Comparison of ENCODE assay signal across 10 cellular contexts in genomic region chr17:47257651-47258339, GRCh38. TPM values are rescaled to one million over a fixed set of nuclear protein-coding genes. Genes with fewer than 3 reads are reported as not detected.
DNase-seq lines count a peak whose midpoint lies in the region; ATAC-seq, FAIRE-seq and TF ChIP-seq lines count a peak whose summit lies in the region.
"Had no signal": no experiment of that assay in that cellular context is flagged by ENCODE, and none has a peak within 500 bp of the region (broad histone marks: within the 10 kb centered on the region; RNA-seq: fewer than 3 reads in every experiment).

No MANE protein-coding gene starts in this region.

- POLR2A ChIA-PET in AG04449 (lab: Yijun Ruan, JAX): interaction anchor here (0.7 to 1.2 kb wide), 3 partner anchors 9 to 23 kb away, joined by 3 to 4 read pairs (median 3); no protein-coding TSS in a partner anchor

- H3K36me3 Mint-ChIP-seq in activated T-helper 17 cell treated with anti-CD3 and anti-CD28 coated beads, Interleukin-2, amount 50 U/mL, for 72 hours (ENCODE audit: low read depth): no peaks in the 10 kb centered on the region

- H3K4me1 Mint-ChIP-seq in activated T-helper 17 cell treated with anti-CD3 and anti-CD28 coated beads, Interleukin-2, amount 50 U/mL, for 72 hours: peaks cover 9% of the 10 kb centered on the region

- no peaks in the 10 kb centered on the region for H3K9me3 Mint-ChIP-seq in activated T-helper 17 cell treated with anti-CD3 and anti-CD28 coated beads, Interleukin-2, amount 50 U/mL, for 72 hours

- CTCF ChIA-PET in AG04449 (lab: Yijun Ruan, JAX): interaction anchor here (1.2 to 1.7 kb wide), 3 partner anchors 8 to 58 kb away, joined by 3 to 6 read pairs (median 3); no protein-coding TSS in a partner anchor

- peak; percentile 86 for FAIRE-seq in HTR-8/SVneo (lab: Jason Lieb, UNC)

- H3K27me3 Mint-ChIP-seq in activated T-helper 17 cell treated with anti-CD3 and anti-CD28 coated beads, Interleukin-2, amount 50 U/mL, for 72 hours: peaks cover 39% of the 10 kb centered on the region

- no peak for TF ChIP-seq CTCF in AG04449 (IDR thresholded peaks at IDR 0.05; ENCODE audit: insufficient read depth, low read length, missing control alignments)
- TF ChIP-seq CTCF in GM20000 (IDR thresholded peaks at IDR 0.05; ENCODE audit: extremely low read depth, missing control alignments): no peak

- ATAC-seq in activated T-helper 17 cell treated with anti-CD3 and anti-CD28 coated beads, Interleukin-2, amount 50 U/mL, for 72 hours (replicated peaks): no peak

- no peak for DNase-seq in AG04449 (ENCODE audit: low read depth, low spot score)
- DNase-seq in HTR-8/SVneo (ENCODE audit: insufficient read length, low spot score): peak; percentile 83
- peak; percentile 17 for DNase-seq in amniotic stem cell (lab: John Stamatoyannopoulos, UW)
- peak; percentile 98 for DNase-seq in kidney glomerular epithelial cell (lab: John Stamatoyannopoulos, UW)
- DNase-seq in GM20000 (ENCODE audit: low spot score): no peak
- no peak for DNase-seq in HuH-7 (ENCODE audit: low spot score)
- DNase-seq in SK-N-DZ (ENCODE audit: low spot score): no peak
- DNase-seq: colonic mucosa; stimulated activated CD4-positive, alpha-beta T cell treated with anti-CD3 and anti-CD28 coated beads, Interleukin-1b, Interleukin-23, amount 100 ng/mL, for 48 hours had no signal

- no peak overlapping the region for H3K27ac Mint-ChIP-seq in activated T-helper 17 cell treated with anti-CD3 and anti-CD28 coated beads, Interleukin-2, amount 50 U/mL, for 72 hours

- H3K4me3 ChIP-seq in AG04449 (ENCODE audit: low read depth, low read length): peak overlapping the region; percentile 18
- H3K4me3 ChIP-seq: colonic mucosa had no signal

- no peak overlapping the region for H3K4me3 Mint-ChIP-seq in activated T-helper 17 cell treated with anti-CD3 and anti-CD28 coated beads, Interleukin-2, amount 50 U/mL, for 72 hours

RNA-seq across cellular contexts. Expression of gene ITGB3, which starts 4.2 kb away (rescaled TPM):
- total RNA-seq in activated T-helper 17 cell treated with anti-CD3 and anti-CD28 coated beads, Interleukin-2, amount 50 U/mL, for 72 hours: under 1 TPM in 1 of 2 donors, not detected in 1; 0.11 TPM
- polyA plus RNA-seq in SK-N-DZ (2014; cell fraction: cytosol; rRNA removed): not detected in 2 replicates
- polyA plus RNA-seq in SK-N-DZ (2014; cell fraction: nucleus; rRNA removed): 0.44 TPM in 1 of 2 replicates, not detected in the other

RNA-seq across cellular contexts. Expression of gene MYL4, which starts 48.6 kb away (rescaled TPM):
- under 1 TPM; 0.30 to 0.53 TPM for total RNA-seq in activated T-helper 17 cell treated with anti-CD3 and anti-CD28 coated beads, Interleukin-2, amount 50 U/mL, for 72 hours
- polyA plus RNA-seq in SK-N-DZ (2014; cell fraction: cytosol; rRNA removed): not detected in 2 replicates
- polyA plus RNA-seq in SK-N-DZ (2014; cell fraction: nucleus; rRNA removed): 0.47 TPM in 1 of 2 replicates, not detected in the other

Comparison
In these comparisons a context has a peak if more than half of its experiments do, and no peak if none do; other contexts are left out.
1. DNase-seq: peak in HTR-8/SVneo (single experiment), amniotic stem cell (single experiment) and kidney glomerular epithelial cell (single experiment); none in AG04449 (single experiment), GM20000 (single experiment), HuH-7 (single experiment) and SK-N-DZ (single experiment).